Comparison of ENCODE assay signal across 22 cellular contexts in the genomic region with DNA sequence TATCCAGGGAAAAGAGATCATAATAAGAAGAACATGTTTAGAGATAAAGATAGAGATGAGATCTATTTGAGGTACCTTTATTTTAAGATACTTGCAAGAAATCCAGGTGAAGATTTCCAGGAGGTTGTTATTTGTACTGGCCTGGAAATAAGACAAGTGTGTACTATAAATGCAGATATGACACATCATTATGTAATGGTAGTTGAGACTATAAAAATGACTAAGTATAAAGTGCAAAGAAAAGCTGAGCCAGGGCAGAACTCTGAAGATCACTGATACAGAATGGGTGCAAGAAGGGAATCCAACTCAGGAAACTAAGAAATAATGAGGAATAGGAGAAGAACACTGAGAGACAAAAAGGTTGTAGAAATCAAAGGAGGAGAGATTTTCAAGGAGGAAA.
"Had no signal": no experiment of that assay in that cellular context is flagged by ENCODE, and none has a peak within 500 bp of the region (broad histone marks: within the 10 kb centered on the region; RNA-seq: fewer than 3 reads in every experiment).

No MANE protein-coding gene starts in this region.

- H3K36me3 ChIP-seq: brain microvascular endothelial cell, MG63 had no signal

- H3K27me3 ChIP-seq: brain microvascular endothelial cell, MG63 had no signal

- DNase-seq: activated CD4-positive, CD25-positive, alpha-beta regulatory T cell; activated CD8-positive, alpha-beta memory T cell treated with anti-CD3 and anti-CD28 coated beads, Interleukin-2, amount 50 U/mL, for 4 hours; activated CD8-positive, alpha-beta T cell treated with anti-CD3 and anti-CD28 coated beads for 36 hours; activated gamma-delta T cell treated with Interleukin-2 at 50 U/mL for 16 hours; activated naive CD4-positive, alpha-beta T cell treated with anti-CD3 and anti-CD28 coated beads, Interleukin-2, amount 10 ng/mL, durations not matched to agents 7 days and 5 days; activated naive CD8-positive, alpha-beta T cell treated with anti-CD3 and anti-CD28 coated beads for 36 hours; activated T-cell treated with anti-CD3 and anti-CD28 coated beads, Interleukin-2, amount 50 U/mL, for 72 hours; brain microvascular endothelial cell; cerebellar nuclear complex; KG1; MG63; NCI-H1105; NCI-H1436; NCI-H1694 treated with DMSO at 0.1 percent for 48 hours; NCI-H2029 treated with DMSO at 0.1 percent for 48 hours; NCI-H510A treated with DMSO at 0.1 percent for 48 hours; T-cell; T-helper 2 cell; T1000 had no signal

- H3K27ac ChIP-seq: brain microvascular endothelial cell, SK-N-MC, VCaP had no signal

- H3K4me3 ChIP-seq: MG63, SK-N-MC had no signal

- ATAC-seq: activated CD8-positive, alpha-beta T cell treated with anti-CD3 and anti-CD28 coated beads for 36 hours; activated T-cell treated with anti-CD3 and anti-CD28 coated beads, Interleukin-2, amount 50 U/mL, for 72 hours; Right ventricle myocardium inferior; T-cell had no signal

- H3K9me3 ChIP-seq: MG63 had no signal
